ENCODE assay signal across 32 cellular contexts in genomic region chr1:28482138-28482537, GRCh38.
"Had no signal": no experiment of that assay in that cellular context is flagged by ENCODE, and none has a peak within 500 bp of the region (broad histone marks: within the 10 kb centered on the region; RNA-seq: fewer than 3 reads in every experiment).

No MANE protein-coding gene starts in this region.

- DNase-seq: activated CD4-positive, alpha-beta memory T cell treated with anti-CD3 and anti-CD28 coated beads, Interleukin-2, amount 10 ng/mL, durations not matched to agents 7 days and 5 days; activated CD4-positive, alpha-beta T cell treated with anti-CD3 and anti-CD28 coated beads for 1 hour; activated CD4-positive, alpha-beta T cell treated with anti-CD3 and anti-CD28 coated beads for 48 hours; activated CD4-positive, CD25-positive, alpha-beta regulatory T cell; activated CD8-positive, alpha-beta memory T cell treated with anti-CD3 and anti-CD28 coated beads for 24 hours; activated CD8-positive, alpha-beta memory T cell treated with anti-CD3 and anti-CD28 coated beads, Interleukin-2, amount 10 ng/mL, durations not matched to agents 7 days and 5 days; activated CD8-positive, alpha-beta memory T cell treated with anti-CD3 and anti-CD28 coated beads, Interleukin-2, amount 50 U/mL, for 48 hours; activated effector memory CD4-positive, alpha-beta T cell treated with Interleukin-2 at 50 U/mL for 16 hours; activated naive CD4-positive, alpha-beta T cell treated with anti-CD3 and anti-CD28 coated beads, Interleukin-2, amount 10 ng/mL, durations not matched to agents 7 days and 5 days; activated naive CD8-positive, alpha-beta T cell treated with anti-CD3 and anti-CD28 coated beads, Interleukin-2, amount 50 U/mL, for 24 hours; activated T-cell treated with anti-CD3 and anti-CD28 coated beads, Interleukin-2, amount 50 U/mL, for 48 hours; anterior cingulate cortex; caudate nucleus; cerebellar nuclear complex; Kasumi-1; KG1; MG63; MV-4-11; NCI-H1092; NCI-H1436 treated with DMSO at 0.1 percent for 48 hours; NCI-H1694 treated with DMSO at 0.1 percent for 48 hours; NCI-H2029; NCI-H345; NCI-H524 treated with DMSO at 0.1 percent for 48 hours; NCI-H82; NK-92 treated with Interleukin-12 subunit alpha and Interleukin-12 subunit beta, amount 100 ng/mL, for 24 hours; Right ventricle myocardium superior; SW 1271; T-helper 1 cell; T-helper 2 cell; T-helper 9 cell; WERI-Rb-1 had no signal

- H3K27ac ChIP-seq: WERI-Rb-1 had no signal

- ATAC-seq: activated CD8-positive, alpha-beta memory T cell treated with anti-CD3 and anti-CD28 coated beads, Interleukin-2, amount 10 ng/mL, durations not matched to agents 7 days and 5 days; activated naive CD8-positive, alpha-beta T cell treated with anti-CD3 and anti-CD28 coated beads, Interleukin-2, amount 50 U/mL, for 24 hours had no signal
